Comparison of ENCODE assay signal across 9 cellular contexts in genomic region chr9:97813072-97813471, GRCh38. TPM values are rescaled to one million over a fixed set of nuclear protein-coding genes. Genes with fewer than 3 reads are reported as not detected.
"Had no signal": no experiment of that assay in that cellular context is flagged by ENCODE, and none has a peak within 500 bp of the region (broad histone marks: within the 10 kb centered on the region; RNA-seq: fewer than 3 reads in every experiment).

No MANE protein-coding gene starts in this region.

- DNase-seq: GDM1, GF-D8 had no signal

- ATAC-seq: GM12878 had no signal

- FAIRE-seq: G401.6, GM12878, GM12891, GM12892, GM18507, GM19239 had no signal

- H3K4me3 ChIP-seq: GM12878 had no signal

RNA-seq across cellular contexts. Expression of gene FOXE1, which starts 40.0 kb away (rescaled TPM):
- total RNA-seq: G401, GM12878 had no signal
- polyA plus RNA-seq: GM12878 had no signal
